2 cellular contexts compared by ENCODE assay signal in genomic region chr12:65630555-65630954, GRCh38.
TF ChIP-seq lines count a peak whose summit lies in the region.

No MANE protein-coding gene starts in this region.

TF ChIP-seq in HCT116, 20 proteins besides CTCF, POLR2A, EP300 and RAD21:
- TF ChIP-seq SP1 (IDR thresholded peaks at IDR 0.05; ENCODE audit: low read depth), result peak; percentile 63
- 0 out of 2 replicates have a peak, but pooled peaks have one; percentile 25 for TF ChIP-seq MAX (IDR thresholded peaks at IDR 0.05)
- TF ChIP-seq TCF7L2 (IDR thresholded peaks at IDR 0.05; ENCODE audit: borderline replicate concordance, extremely low read depth, insufficient read depth, insufficient read length), result peak; percentile 89
- 0 out of 2 replicates have a peak, but pooled peaks have one; percentile 30 for TF ChIP-seq FOSL1 (IDR thresholded peaks at IDR 0.05; ENCODE audit: low read depth)
- no peak for TF ChIP-seq SIN3A (IDR thresholded peaks at IDR 0.05; ENCODE audit: low read depth)
- TF ChIP-seq JUND (IDR thresholded peaks at IDR 0.05), result peak; percentile 30; the same call in 1 of the 2 replicates
- TF ChIP-seq ZFX (IDR thresholded peaks at IDR 0.05), result no peak
- peak; percentile 62; the same call in 1 of the 2 replicates for TF ChIP-seq CBX3 (IDR thresholded peaks at IDR 0.05; ENCODE audit: low read depth)

TF ChIP-seq in endothelial cell of umbilical vein, 7 proteins besides CTCF, POLR2A, EP300 and RAD21:
- TF ChIP-seq MYC (IDR thresholded peaks at IDR 0.05; ENCODE audit: low read depth, low read length) (no peak), FOS (IDR thresholded peaks at IDR 0.05; ENCODE audit: borderline replicate concordance, insufficient read depth, low read length) (no peak), JUN (IDR thresholded peaks at IDR 0.05; ENCODE audit: borderline replicate concordance, insufficient read depth, insufficient read length, low read depth) (no peak), POLR2AphosphoS5 (IDR thresholded peaks at IDR 0.05; ENCODE audit: insufficient read depth, low read depth, low read length) (no peak), GATA2 (IDR thresholded peaks at IDR 0.05; ENCODE audit: insufficient read depth, insufficient read length, low read depth, low read length) (no peak), EZH2 (IDR thresholded peaks at IDR 0.05; ENCODE audit: borderline replicate concordance, low read depth, low read length, severe bottlenecking) (no peak), MAX (IDR thresholded peaks at IDR 0.05; ENCODE audit: insufficient read depth, insufficient read length) (no peak)
